ENCODE assay signal across 27 cellular contexts in genomic region chr18:36630917-36631316, GRCh38.
"Had no signal": no experiment of that assay in that cellular context is flagged by ENCODE, and none has a peak within 500 bp of the region (broad histone marks: within the 10 kb centered on the region; RNA-seq: fewer than 3 reads in every experiment).

No MANE protein-coding gene starts in this region.

- H3K4me1 Mint-ChIP-seq: activated naive CD4-positive, alpha-beta T cell treated with anti-CD3 and anti-CD28 coated beads, Interleukin-2, amount 10 ng/mL, durations not matched to agents 7 days and 5 days; activated naive CD8-positive, alpha-beta T cell treated with anti-CD3 and anti-CD28 coated beads, Interleukin-2, amount 10 ng/mL, durations not matched to agents 7 days and 5 days; nephron progenitor cell; stimulated activated memory B cell treated with anti-CD40 and anti-IgM and Interleukin-4, amounts not matched to agents 10 μg/mL and 1 μg/mL and 100 μg/mL, for 72 hours had no signal

- H3K9me3 ChIP-seq: neutrophil, stomach, tibial nerve had no signal

- H3K4me1 ChIP-seq: stomach had no signal

- H3K36me3 Mint-ChIP-seq: activated CD4-positive, alpha-beta memory T cell treated with anti-CD3 and anti-CD28 coated beads for 36 hours; activated naive CD4-positive, alpha-beta T cell treated with anti-CD3 and anti-CD28 coated beads, Interleukin-2, amount 10 ng/mL, durations not matched to agents 7 days and 5 days; activated naive CD8-positive, alpha-beta T cell treated with anti-CD3 and anti-CD28 coated beads, Interleukin-2, amount 10 ng/mL, durations not matched to agents 7 days and 5 days; naive B cell; stimulated activated memory B cell treated with anti-CD40 and anti-IgM and Interleukin-4, amounts not matched to agents 10 μg/mL and 1 μg/mL and 100 μg/mL, for 72 hours had no signal

- H3K4me3 ChIP-seq: smooth muscle cell, stomach, tibial nerve had no signal

- H3K27ac ChIP-seq: brain microvascular endothelial cell, neutrophil, stomach, tibial nerve had no signal

- H3K27me3 ChIP-seq: brain microvascular endothelial cell, neutrophil, stomach, tibial nerve had no signal

- H3K27me3 Mint-ChIP-seq: activated naive CD4-positive, alpha-beta T cell treated with anti-CD3 and anti-CD28 coated beads, Interleukin-2, amount 10 ng/mL, durations not matched to agents 7 days and 5 days; dendritic cell treated with granulocyte-macrophage colony-stimulating factor and Interleukin-4, amounts not matched to agents 40 ng/mL and 50 ng/mL, for 4 days had no signal

- H3K36me3 ChIP-seq: brain microvascular endothelial cell, neutrophil, stomach, tibial nerve had no signal

- H3K4me3 Mint-ChIP-seq: activated CD4-positive, alpha-beta memory T cell treated with anti-CD3 and anti-CD28 coated beads for 36 hours; activated naive CD4-positive, alpha-beta T cell treated with anti-CD3 and anti-CD28 coated beads, Interleukin-2, amount 10 ng/mL, durations not matched to agents 7 days and 5 days; activated naive CD8-positive, alpha-beta T cell treated with anti-CD3 and anti-CD28 coated beads, Interleukin-2, amount 10 ng/mL, durations not matched to agents 7 days and 5 days; dendritic cell treated with granulocyte-macrophage colony-stimulating factor and Interleukin-4, amounts not matched to agents 40 ng/mL and 50 ng/mL, for 4 days; endodermal cell; mesothelial cell of epicardium; naive B cell; nephron progenitor cell; stimulated activated memory B cell treated with anti-CD40 and anti-IgM and Interleukin-4, amounts not matched to agents 10 μg/mL and 1 μg/mL and 100 μg/mL, for 72 hours had no signal

- DNase-seq: activated CD4-positive, alpha-beta memory T cell treated with anti-CD3 and anti-CD28 coated beads for 36 hours; activated CD4-positive, alpha-beta T cell treated with anti-CD3 and anti-CD28 coated beads for 48 hours; activated CD8-positive, alpha-beta memory T cell treated with anti-CD3 and anti-CD28 coated beads, Interleukin-2, amount 50 U/mL, for 4 hours; activated gamma-delta T cell; activated naive CD4-positive, alpha-beta T cell treated with anti-CD3 and anti-CD28 coated beads, Interleukin-2, amount 10 ng/mL, durations not matched to agents 7 days and 5 days; activated naive CD8-positive, alpha-beta T cell treated with anti-CD3 and anti-CD28 coated beads, Interleukin-2, amount 10 ng/mL, durations not matched to agents 7 days and 5 days; activated T-cell treated with anti-CD3 and anti-CD28 coated beads, Interleukin-2, amount 50 U/mL, for 1 hour; brain microvascular endothelial cell; central memory CD4-positive, alpha-beta T cell; endodermal cell; foreskin fibroblast; head of caudate nucleus; kidney glomerular epithelial cell; mammary epithelial cell; naive B cell; nephron progenitor cell; stimulated activated CD4-positive, alpha-beta T cell treated with anti-CD3 and anti-CD28 coated beads, Interleukin-1b, Interleukin-23, amount 100 ng/mL, for 48 hours; stimulated activated CD4-positive, alpha-beta T cell treated with anti-CD3 and anti-CD28 coated beads, Interleukin-4, amount 100 ng/mL, for 4 hours; stimulated activated CD8-positive, alpha-beta memory T cell treated with anti-CD3 and anti-CD28 coated beads, Interleukin-4, amount 100 ng/mL, for 48 hours; stomach had no signal

- ATAC-seq: esophagus mucosa; stimulated activated memory B cell treated with anti-CD40 and anti-IgM and Interleukin-4, amounts not matched to agents 10 μg/mL and 1 μg/mL and 100 μg/mL, for 72 hours had no signal

- H3K4me2 ChIP-seq: smooth muscle cell had no signal

- H3K9me3 Mint-ChIP-seq: activated CD4-positive, alpha-beta memory T cell treated with anti-CD3 and anti-CD28 coated beads for 36 hours; activated naive CD4-positive, alpha-beta T cell treated with anti-CD3 and anti-CD28 coated beads, Interleukin-2, amount 10 ng/mL, durations not matched to agents 7 days and 5 days; activated naive CD8-positive, alpha-beta T cell treated with anti-CD3 and anti-CD28 coated beads, Interleukin-2, amount 10 ng/mL, durations not matched to agents 7 days and 5 days; dendritic cell treated with granulocyte-macrophage colony-stimulating factor and Interleukin-4, amounts not matched to agents 40 ng/mL and 50 ng/mL, for 4 days; endodermal cell; nephron progenitor cell had no signal

- H3K27ac Mint-ChIP-seq: activated CD4-positive, alpha-beta memory T cell treated with anti-CD3 and anti-CD28 coated beads for 36 hours; activated naive CD4-positive, alpha-beta T cell treated with anti-CD3 and anti-CD28 coated beads, Interleukin-2, amount 10 ng/mL, durations not matched to agents 7 days and 5 days; activated naive CD8-positive, alpha-beta T cell treated with anti-CD3 and anti-CD28 coated beads, Interleukin-2, amount 10 ng/mL, durations not matched to agents 7 days and 5 days; dendritic cell treated with granulocyte-macrophage colony-stimulating factor and Interleukin-4, amounts not matched to agents 40 ng/mL and 50 ng/mL, for 4 days; endodermal cell; mesothelial cell of epicardium; nephron progenitor cell; stimulated activated memory B cell treated with anti-CD40 and anti-IgM and Interleukin-4, amounts not matched to agents 10 μg/mL and 1 μg/mL and 100 μg/mL, for 72 hours had no signal
